22 cellular contexts compared by ENCODE assay signal in the genomic region with DNA sequence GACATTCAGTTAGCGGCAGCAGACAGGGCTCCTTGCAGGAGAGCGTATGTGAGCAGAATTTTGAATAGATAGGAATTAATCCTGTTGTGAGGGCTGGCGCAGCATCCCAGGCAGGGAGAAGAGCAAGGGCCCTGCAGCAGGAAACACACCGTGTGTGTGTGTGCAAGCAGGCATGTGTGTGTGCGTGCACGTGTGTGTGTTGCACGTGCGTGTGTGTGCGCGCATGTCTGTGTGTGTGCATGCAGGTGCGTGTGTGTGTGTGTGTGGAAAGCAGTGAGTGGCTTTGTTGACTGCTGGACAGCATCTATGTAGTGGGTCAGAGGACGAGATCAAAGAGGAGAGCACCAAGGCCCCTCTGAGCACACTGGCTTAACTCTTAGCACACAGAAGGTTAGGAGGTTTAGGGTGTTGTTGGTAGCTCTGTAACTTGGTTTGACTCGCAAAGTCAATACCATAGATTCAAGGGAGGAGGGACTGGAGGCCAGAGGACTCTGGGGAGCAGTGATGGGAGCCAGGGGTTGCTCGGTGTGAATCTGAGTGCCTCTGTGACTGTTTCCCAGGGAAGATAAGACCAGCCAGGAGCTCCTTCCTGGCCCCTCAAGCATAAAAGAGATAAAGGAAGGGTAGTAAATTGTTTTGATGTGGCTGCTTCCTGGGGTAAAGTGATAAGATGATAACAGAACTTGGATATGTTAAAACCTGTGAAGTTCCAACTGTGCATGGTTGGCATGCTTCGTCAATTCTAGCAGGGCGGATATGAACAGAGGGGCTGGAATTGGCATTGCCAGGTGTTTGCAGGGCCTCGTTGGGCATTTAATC.
"Had no signal": no experiment of that assay in that cellular context is flagged by ENCODE, and none has a peak within 500 bp of the region (broad histone marks: within the 10 kb centered on the region; RNA-seq: fewer than 3 reads in every experiment).

No MANE protein-coding gene starts in this region.

- H3K4me1 ChIP-seq: ascending aorta, transverse colon, uterus had no signal

- H3K4me3 ChIP-seq: ascending aorta, transverse colon, uterus had no signal

- ATAC-seq: activated naive CD4-positive, alpha-beta T cell treated with anti-CD3 and anti-CD28 coated beads, Interleukin-2, amount 50 U/mL, for 72 hours; activated T-helper 17 cell treated with anti-CD3 and anti-CD28 coated beads, Interleukin-2, amount 50 U/mL, for 72 hours; esophagus mucosa; stimulated activated naive B cell treated with anti-CD40 and anti-IgM and Interleukin-4, amounts not matched to agents 10 μg/mL and 1 μg/mL and 100 μg/mL, for 72 hours; WTC11 had no signal

- H3K9me3 ChIP-seq: ascending aorta, transverse colon, uterus had no signal

- H3K27ac ChIP-seq: ascending aorta, brain microvascular endothelial cell, transverse colon, uterus had no signal

- DNase-seq: activated CD4-positive, alpha-beta T cell treated with anti-CD3 and anti-CD28 coated beads, Interleukin-2, amount 50 U/mL, for 4 hours; activated CD8-positive, alpha-beta memory T cell treated with anti-CD3 and anti-CD28 coated beads for 24 hours; activated CD8-positive, alpha-beta memory T cell treated with anti-CD3 and anti-CD28 coated beads, Interleukin-2, amount 50 U/mL, for 4 hours; activated T-cell treated with anti-CD3 and anti-CD28 coated beads, Interleukin-2, amount 50 U/mL, for 24 hours; brain microvascular endothelial cell; central memory CD4-positive, alpha-beta T cell; dermis blood vessel endothelial cell; effector memory CD4-positive, alpha-beta T cell; foreskin melanocyte; hippocampal formation; naive B cell; retina; stimulated activated CD4-positive, alpha-beta T cell treated with anti-CD3 and anti-CD28 coated beads, Interleukin-2, amount 100 ng/mL, for 48 hours; stimulated activated CD8-positive, alpha-beta memory T cell treated with anti-CD3 and anti-CD28 coated beads, Interleukin-4, amount 100 ng/mL, for 48 hours; stimulated activated naive B cell treated with anti-CD40 and anti-IgM and Interleukin-4, amounts not matched to agents 10 μg/mL and 1 μg/mL and 100 μg/mL, for 72 hours; transverse colon; uterus had no signal

- H3K27me3 ChIP-seq: ascending aorta, brain microvascular endothelial cell, transverse colon, uterus had no signal

- H3K36me3 ChIP-seq: ascending aorta, brain microvascular endothelial cell, transverse colon, uterus had no signal
